In the genomic region with DNA sequence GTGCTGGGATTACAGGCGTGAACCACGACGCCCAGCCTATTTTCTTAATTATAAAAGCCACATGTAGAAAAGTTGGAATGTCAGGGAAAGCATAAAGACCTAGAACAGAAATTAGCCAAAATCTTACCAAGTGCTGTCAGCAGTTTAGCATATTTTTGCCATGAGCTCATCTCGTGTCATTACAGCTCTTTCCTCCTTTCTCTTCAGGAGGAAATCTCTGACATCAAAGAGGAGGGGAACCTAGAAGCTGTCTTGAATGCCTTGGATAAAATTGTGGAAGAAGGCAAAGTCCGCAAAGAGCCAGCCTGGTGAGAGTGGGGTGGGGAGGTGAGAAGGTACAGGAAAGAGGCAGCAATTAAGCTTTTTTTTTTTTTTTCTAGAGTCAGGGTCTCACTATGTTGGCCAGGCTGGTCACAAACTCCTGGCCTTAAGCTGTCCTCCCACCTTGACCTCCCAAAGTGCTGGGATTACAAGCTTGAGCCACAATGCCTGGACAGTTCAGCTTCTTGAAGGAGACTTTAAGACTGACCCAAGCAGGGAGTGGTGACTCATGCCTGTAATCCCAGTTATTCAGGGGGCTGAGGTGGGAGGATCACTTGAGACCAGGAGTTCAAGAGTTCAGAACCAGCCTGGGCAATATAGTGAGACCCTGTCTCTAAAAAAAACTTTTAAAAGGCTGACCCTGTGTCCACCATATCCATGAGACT, we compare ENCODE assay signal across 13 cellular contexts. TPM values are rescaled to one million over a fixed set of nuclear protein-coding genes. Genes with fewer than 3 reads are reported as not detected.
A peak's percentile ranks its signal among the peaks of the same experiment; 100 is the strongest.
DNase-seq lines count a peak whose midpoint lies in the region; ATAC-seq and TF ChIP-seq lines count a peak whose summit lies in the region.
"Had no signal": no experiment of that assay in that cellular context is flagged by ENCODE, and none has a peak within 500 bp of the region (broad histone marks: within the 10 kb centered on the region; RNA-seq: fewer than 3 reads in every experiment).

No MANE protein-coding gene starts in this region.

- no peaks in the 10 kb centered on the region for H3K9me3 Mint-ChIP-seq in Caco-2 (ENCODE audit: unreplicated experiment)
- H3K9me3 Mint-ChIP-seq in endodermal cell = no peaks in the 10 kb centered on the region
- H3K9me3 Mint-ChIP-seq in CD4-positive, alpha-beta T cell = no peaks in the 10 kb centered on the region

- H3K4me3 ChIP-seq in Caco-2 (ENCODE audit: low read depth, low read length) (no peak overlapping the region), PC-3 (ENCODE audit: low read length) (no peak overlapping the region), endodermal cell (ENCODE audit: low read length) (no peak overlapping the region), heart right ventricle (no peak overlapping the region)

- no peak overlapping the region for H3K9ac ChIP-seq in PC-3 (ENCODE audit: low read length)
- H3K9ac ChIP-seq in endodermal cell (ENCODE audit: extremely low read depth, low read length, poor library complexity, severe bottlenecking) = no peak overlapping the region

- H3K36me3 Mint-ChIP-seq in Caco-2 (ENCODE audit: insufficient read depth, unreplicated experiment) (peaks cover 42% of the 10 kb centered on the region), endodermal cell (ENCODE audit: low read depth) (peaks cover 70% of the 10 kb centered on the region)
- peaks cover 66% of the 10 kb centered on the region for H3K36me3 Mint-ChIP-seq in CD4-positive, alpha-beta T cell (ENCODE audit: low read depth)

- no peak overlapping the region for H3K4me2 ChIP-seq in PC-3 (ENCODE audit: low read length)

- H3K79me2 ChIP-seq in PC-3 (ENCODE audit: low read length) = no peaks in the 10 kb centered on the region

- H3K9me3 ChIP-seq in Caco-2 (no peaks in the 10 kb centered on the region), PC-3 (ENCODE audit: low read length) (no peaks in the 10 kb centered on the region), endodermal cell (ENCODE audit: control insufficient read depth, low read length) (no peaks in the 10 kb centered on the region), heart right ventricle (no peaks in the 10 kb centered on the region)
- no peaks in the 10 kb centered on the region for H3K9me3 ChIP-seq in CD4-positive, alpha-beta T cell (ENCODE audit: control insufficient read depth, low read length)

- H3K27ac Mint-ChIP-seq in Caco-2 (ENCODE audit: unreplicated experiment) (peak overlapping the region; percentile 83), endodermal cell (peak overlapping the region; percentile 72)
- H3K27ac Mint-ChIP-seq in CD4-positive, alpha-beta T cell = no peak overlapping the region

- intact Hi-C loops in Caco-2 (cut with micrococcal nuclease; ENCODE audit: unreplicated experiment) (no loop called here), PC-3 (cut with micrococcal nuclease) (no loop called here), heart right ventricle (cut with DNase I) (no loop called here)
- intact Hi-C loops in CD4-positive, alpha-beta T cell (cut with DNase I, micrococcal nuclease) = no loop called here

- no peaks in the 10 kb centered on the region for H3K27me3 Mint-ChIP-seq in Caco-2 (ENCODE audit: insufficient read depth, unreplicated experiment)
- H3K27me3 Mint-ChIP-seq in endodermal cell (ENCODE audit: insufficient read depth) = no peaks in the 10 kb centered on the region
- H3K27me3 Mint-ChIP-seq in CD4-positive, alpha-beta T cell = no peaks in the 10 kb centered on the region

- CTCF ChIA-PET in Caco-2 (lab: Charles Lee) = interaction anchor here (0.5 to 0.9 kb wide), 9 partner anchors 19 to 656 kb away, joined by 3 to 4 read pairs (median 3); partner anchors contain the start of gene PMF1
- CTCF ChIA-PET in PC-3 (lab: Charles Lee) = interaction anchor here (0.5 to 0.6 kb wide), 2 partner anchors 128 to 142 kb away, joined by 3 read pairs; no protein-coding TSS in a partner anchor
- CTCF ChIA-PET in CD4-positive, alpha-beta T cell (lab: Charles Lee) = interaction anchor here (0.7 kb wide), 1 partner anchor 8 kb away, joined by 3 read pairs; no protein-coding TSS in a partner anchor

- 97 to 100% methylated on average over 5 of the region's 5 CpGs for WGBS in endodermal cell (ENCODE audit: insufficient coverage in 1 of 2, insufficient read length in 1 of 2), 2 experiments
- 73 to 75% methylated on average over 5 of the region's 5 CpGs for WGBS in heart right ventricle, 2 donors

- H4K20me1 ChIP-seq in PC-3 (ENCODE audit: low read length) = no peaks in the 10 kb centered on the region

- DNase-seq in Caco-2 (no peak), PC-3 (peak; percentile 45), endodermal cell (no peak), non-pigmented ciliary epithelial cell (ENCODE audit: low read depth) (peak; percentile 59), heart right ventricle (no peak)
- no peak for DNase-seq in CD4-positive, alpha-beta T cell
- DNase-seq: activated gamma-delta T cell treated with Interleukin-2 at 50 U/mL for 16 hours, MV-4-11, SIG-M5 had no signal

- H3K27ac ChIP-seq in PC-3 (ENCODE audit: low read length) (no peak overlapping the region), endodermal cell (ENCODE audit: low read depth, low read length) (no peak overlapping the region), heart right ventricle (no peak overlapping the region)
- no peak overlapping the region for H3K27ac ChIP-seq in CD4-positive, alpha-beta T cell (ENCODE audit: low read depth, low read length)

- peaks cover 8% of the 10 kb centered on the region for H3K4me1 Mint-ChIP-seq in Caco-2 (ENCODE audit: low read depth, unreplicated experiment)
- no peaks in the 10 kb centered on the region for H3K4me1 Mint-ChIP-seq in endodermal cell
- no peaks in the 10 kb centered on the region for H3K4me1 Mint-ChIP-seq in CD4-positive, alpha-beta T cell (ENCODE audit: low read depth)

- no peak overlapping the region for H2AFZ ChIP-seq in PC-3 (ENCODE audit: low read length)

- BruUV-seq in Caco-2 (replicated peaks; lab: Mats Ljungman, UMichigan) (no TSS peak), PC-3 (replicated peaks; lab: Mats Ljungman, UMichigan) (no TSS peak)

- POLR2A ChIA-PET in Caco-2 (lab: Charles Lee) (interaction anchor here (0.5 to 2.0 kb wide), 4 partner anchors 21 to 300 kb away, joined by 4 to 10 read pairs (median 4); partner anchors contain the start of genes KHDC4 and PMF1), PC-3 (lab: Charles Lee; ENCODE audit: unreplicated experiment) (no interaction called here)
- POLR2A ChIA-PET in CD4-positive, alpha-beta T cell (lab: Charles Lee) = interaction anchor here (1.2 to 1.3 kb wide), 2 partner anchors 18 to 21 kb away, joined by 3 to 4 read pairs; partner anchors contain the start of gene PMF1

- peaks cover 19% of the 10 kb centered on the region for H3K4me1 ChIP-seq in Caco-2
- H3K4me1 ChIP-seq in PC-3 (ENCODE audit: insufficient read depth, low read length) = 0 out of 2 replicates have a peak, but pooled peaks cover 4% of the 10 kb centered on the region
- no peaks in the 10 kb centered on the region for H3K4me1 ChIP-seq in endodermal cell (ENCODE audit: control insufficient read depth, insufficient read depth, low read length)
- peaks cover 0 to 2% (median 0%) of the 10 kb centered on the region in 9 donors for H3K4me1 ChIP-seq in heart right ventricle

- peaks cover 1% of the 10 kb centered on the region; the same call in 1 of the 2 replicates for H3K36me3 ChIP-seq in Caco-2 (ENCODE audit: control insufficient read depth, insufficient read depth, low read length)
- H3K36me3 ChIP-seq in PC-3 (ENCODE audit: low read depth, low read length) = peaks cover 17% of the 10 kb centered on the region
- peaks cover 68% of the 10 kb centered on the region for H3K36me3 ChIP-seq in endodermal cell (ENCODE audit: control insufficient read depth, insufficient read depth, low read length)
- peaks cover 0 to 89% (median 42%) of the 10 kb centered on the region in 9 donors for H3K36me3 ChIP-seq in heart right ventricle

- H3K27me3 ChIP-seq in Caco-2 (replicated peaks; ENCODE audit: control insufficient read depth, insufficient read depth, low read length) = no peaks in the 10 kb centered on the region
- H3K27me3 ChIP-seq in PC-3 (ENCODE audit: low read length) = no peaks in the 10 kb centered on the region
- H3K27me3 ChIP-seq in endodermal cell (ENCODE audit: control insufficient read depth, insufficient read depth, low read length, poor library complexity, severe bottlenecking) = no peaks in the 10 kb centered on the region
- H3K27me3 ChIP-seq in CD4-positive, alpha-beta T cell (ENCODE audit: control insufficient read depth, insufficient read depth, low read length) = no peaks in the 10 kb centered on the region
- H3K27me3 ChIP-seq in heart right ventricle = no peaks in the 10 kb centered on the region

- H3K9me2 ChIP-seq in PC-3 (replicated peaks; ENCODE audit: low read length) = no peaks in the 10 kb centered on the region

- H3K4me3 Mint-ChIP-seq in Caco-2 (ENCODE audit: unreplicated experiment) (peak overlapping the region; percentile 44), endodermal cell (no peak overlapping the region)
- no peak overlapping the region for H3K4me3 Mint-ChIP-seq in CD4-positive, alpha-beta T cell

- no peak for ATAC-seq in PC-3
- no peak for ATAC-seq in CD4-positive, alpha-beta T cell (ENCODE audit: poor library complexity)
- ATAC-seq in HG03095 (IDR thresholded peaks at IDR 0.05; ENCODE audit: unreplicated experiment) = no peak
- no peak for ATAC-seq in heart right ventricle
- ATAC-seq in GM21360 (IDR thresholded peaks at IDR 0.05; ENCODE audit: unreplicated experiment) = no peak
- ATAC-seq: activated CD4-positive, CD25-positive, alpha-beta regulatory T cell treated with anti-CD3 and anti-CD28 coated beads, Interleukin-2, amount 50 U/mL, for 24 hours; sciatic nerve had no signal

- H3F3A ChIP-seq in PC-3 (ENCODE audit: low read length, unreplicated experiment) = no peaks in the 10 kb centered on the region

- TF ChIP-seq CTCF in Caco-2 (IDR thresholded peaks at IDR 0.05; ENCODE audit: insufficient read depth in 1 of 2, low read depth in 1 of 2, low read length in 1 of 2, severe bottlenecking in 1 of 2, unreplicated experiment in 1 of 2) = no peak
- TF ChIP-seq CTCF in PC-3 (conservative IDR thresholded peaks at IDR 0.05; ENCODE audit: low read depth, low read length) = no peak
- TF ChIP-seq CTCF in endodermal cell (conservative IDR thresholded peaks at IDR 0.05) = no peak
- no peak for TF ChIP-seq CTCF in CD4-positive, alpha-beta T cell (IDR thresholded peaks at IDR 0.05)
- TF ChIP-seq CTCF in heart right ventricle (IDR thresholded peaks at IDR 0.05) = no peak

RNA-seq across cellular contexts. Expression of gene BGLAP, which starts 8.4 kb away (rescaled TPM):
- total RNA-seq in Caco-2 (2022) (1.3 and 2.0 TPM in 2 replicates), PC-3 (2014; rRNA removed) (0.35 and 2.5 TPM in 2 replicates), endodermal cell (1 to 10 TPM; 4.6 to 5.4 TPM), heart right ventricle (under 1 TPM in 7 of 10 donors, not detected in 3; 0.30 to 0.85 (median 0.52) TPM)
- 2.2 TPM for polyA plus RNA-seq in endodermal cell (2013, experiment 1 of 2)
- 2.8 TPM for polyA plus RNA-seq in endodermal cell (2013, experiment 2 of 2)
- total RNA-seq in CD4-positive, alpha-beta T cell = 1 to 10 TPM; 1.9 to 2.6 TPM
- 1 to 10 TPM in 1 of 2 donors, under 1 TPM in 1; 0.39 to 1.3 TPM for polyA plus RNA-seq in heart right ventricle

RNA-seq across cellular contexts. Expression of gene PAQR6, which starts 14.3 kb away (rescaled TPM):
- total RNA-seq in Caco-2 (2022) = 4.1 and 4.6 TPM in 2 replicates
- 6.6 and 7.2 TPM in 2 replicates for total RNA-seq in PC-3 (2014; rRNA removed)
- total RNA-seq in endodermal cell = 10 to 100 TPM; 12.2 to 16.4 TPM
- 7.0 TPM for polyA plus RNA-seq in endodermal cell (2013, experiment 1 of 2)
- 6.0 TPM for polyA plus RNA-seq in endodermal cell (2013, experiment 2 of 2)
- 1 to 10 TPM; 3.4 to 3.6 TPM for total RNA-seq in CD4-positive, alpha-beta T cell
- 1 to 10 TPM in 2 of 10 donors, under 1 TPM in 8; 0.44 to 1.2 (median 0.77) TPM for total RNA-seq in heart right ventricle
- polyA plus RNA-seq in heart right ventricle = 1 to 10 TPM in 1 of 2 donors, under 1 TPM in 1; 0.39 to 1.5 TPM

RNA-seq across cellular contexts. Expression of gene PMF1, which starts 20.8 kb away (rescaled TPM):
- total RNA-seq in Caco-2 (2022) = 90.2 and 95.7 TPM in 2 replicates
- 131 and 163 TPM in 2 replicates for total RNA-seq in PC-3 (2014; rRNA removed)
- total RNA-seq in endodermal cell = 100 to 1,000 TPM; 119 TPM
- polyA plus RNA-seq in endodermal cell (2013, experiment 1 of 2) = 95.4 TPM
- 93.2 TPM for polyA plus RNA-seq in endodermal cell (2013, experiment 2 of 2)
- 10 to 100 TPM; 58.0 to 61.2 TPM for total RNA-seq in CD4-positive, alpha-beta T cell
- 10 to 100 TPM; 55.9 to 87.3 (median 66.4) TPM for total RNA-seq in heart right ventricle
- polyA plus RNA-seq in heart right ventricle = 100 to 1,000 TPM in 1 of 2 donors, 10 to 100 TPM in 1; 92.0 to 122 TPM

RNA-seq across cellular contexts. Expression of gene SLC25A44, which starts 39.7 kb away (rescaled TPM):
- total RNA-seq in Caco-2 (2022) (29.3 and 31.1 TPM in 2 replicates), PC-3 (2014; rRNA removed) (28.1 and 33.1 TPM in 2 replicates), endodermal cell (10 to 100 TPM; 20.9 to 22.7 TPM), heart right ventricle (10 to 100 TPM; 15.4 to 26.0 (median 20.1) TPM)
- 19.9 TPM for polyA plus RNA-seq in endodermal cell (2013, experiment 1 of 2)
- 22.4 TPM for polyA plus RNA-seq in endodermal cell (2013, experiment 2 of 2)
- 10 to 100 TPM; 11.6 to 13.0 TPM for total RNA-seq in CD4-positive, alpha-beta T cell
- 10 to 100 TPM in 1 of 2 donors, 1 to 10 TPM in 1; 7.0 to 15.8 TPM for polyA plus RNA-seq in heart right ventricle

RNA-seq across cellular contexts. Expression of gene SMG5, which starts 49.1 kb away (rescaled TPM):
- total RNA-seq in Caco-2 (2022) (146 and 155 TPM in 2 replicates), PC-3 (2014; rRNA removed) (126 and 130 TPM in 2 replicates), endodermal cell (100 to 1,000 TPM; 103 to 111 TPM), heart right ventricle (10 to 100 TPM; 53.1 to 93.0 (median 77.7) TPM)
- 73.6 TPM for polyA plus RNA-seq in endodermal cell (2013, experiment 1 of 2)
- 66.1 TPM for polyA plus RNA-seq in endodermal cell (2013, experiment 2 of 2)
- total RNA-seq in CD4-positive, alpha-beta T cell = 10 to 100 TPM; 51.6 to 56.1 TPM
- 10 to 100 TPM; 38.7 to 44.8 TPM for polyA plus RNA-seq in heart right ventricle

Comparison
In these comparisons a context has a peak if more than half of its experiments do, and no peak if none do; other contexts are left out.
1. DNase-seq: peak in PC-3 (single experiment) and non-pigmented ciliary epithelial cell (single experiment); none in Caco-2 (0 of 2), endodermal cell (single experiment), CD4-positive, alpha-beta T cell (0 of 10) and heart right ventricle (0 of 2).